In the genomic region with DNA sequence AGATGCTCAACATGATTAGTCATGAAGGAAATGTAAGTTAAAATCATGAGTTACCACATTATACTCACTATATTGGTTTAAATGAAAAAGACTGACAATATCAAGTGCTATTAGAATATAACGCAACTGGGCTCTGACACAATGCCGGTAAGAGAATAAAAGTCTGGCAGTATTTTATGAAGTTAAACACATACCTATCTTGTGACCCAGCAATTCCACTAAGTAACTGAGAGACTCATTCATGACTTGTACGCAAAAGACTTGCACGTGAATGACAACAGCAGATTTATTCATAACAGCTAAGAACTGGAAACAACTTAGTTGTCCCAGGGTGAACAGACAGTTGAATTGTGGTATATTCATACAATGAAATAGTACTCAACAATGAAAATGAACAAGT, we compare ENCODE assay signal across 14 cellular contexts.
A peak's percentile ranks its signal among the peaks of the same experiment; 100 is the strongest.
DNase-seq lines count a peak whose midpoint lies in the region; ATAC-seq and TF ChIP-seq lines count a peak whose summit lies in the region.
"Had no signal": no experiment of that assay in that cellular context is flagged by ENCODE, and none has a peak within 500 bp of the region (broad histone marks: within the 10 kb centered on the region; RNA-seq: fewer than 3 reads in every experiment).

No MANE protein-coding gene starts in this region.

- H3K36me3 ChIP-seq in PC-3 (ENCODE audit: low read depth, low read length) (no peaks in the 10 kb centered on the region), skeletal muscle satellite cell (ENCODE audit: insufficient read depth, low read length) (no peaks in the 10 kb centered on the region), esophagus squamous epithelium (no peaks in the 10 kb centered on the region)

- H3K27me3 ChIP-seq in PC-3 (ENCODE audit: low read length) (no peaks in the 10 kb centered on the region), skeletal muscle satellite cell (ENCODE audit: control insufficient read depth, insufficient read depth, low read length) (no peaks in the 10 kb centered on the region), esophagus squamous epithelium (no peaks in the 10 kb centered on the region)

- no peak for TF ChIP-seq POLR2A in esophagus squamous epithelium (IDR thresholded peaks at IDR 0.05)

- H3K79me2 ChIP-seq in PC-3 (ENCODE audit: low read length) = no peaks in the 10 kb centered on the region

- WGBS in esophagus squamous epithelium, 2 donors = 41 to 44% methylated on average over 4 of the region's 4 CpGs

- CTCF ChIA-PET in PC-3 (lab: Charles Lee) = no interaction called here

- peaks cover 25% of the 10 kb centered on the region for H3K4me1 ChIP-seq in PC-3 (ENCODE audit: insufficient read depth, low read length)
- peaks cover 12% of the 10 kb centered on the region for H3K4me1 ChIP-seq in skeletal muscle satellite cell (ENCODE audit: control insufficient read depth, insufficient read depth, low read length)
- no peaks in the 10 kb centered on the region for H3K4me1 ChIP-seq in esophagus squamous epithelium

- H3K4me2 ChIP-seq in PC-3 (ENCODE audit: low read length) (peak overlapping the region; percentile 83), skeletal muscle satellite cell (ENCODE audit: low read length) (peak overlapping the region; percentile 7)

- no peaks in the 10 kb centered on the region for H3K9me3 ChIP-seq in PC-3 (ENCODE audit: low read length)
- H3K9me3 ChIP-seq in skeletal muscle satellite cell (replicated peaks; ENCODE audit: low read length) = no peaks in the 10 kb centered on the region
- H3K9me3 ChIP-seq in esophagus squamous epithelium = no peaks in the 10 kb centered on the region

- H3F3A ChIP-seq in PC-3 (ENCODE audit: low read length, unreplicated experiment) = peaks cover 11% of the 10 kb centered on the region

- H2AFZ ChIP-seq in PC-3 (ENCODE audit: low read length) = no peak overlapping the region

- no peaks in the 10 kb centered on the region for H4K20me1 ChIP-seq in PC-3 (ENCODE audit: low read length)

- H3K9ac ChIP-seq in PC-3 (ENCODE audit: low read length) (peak overlapping the region; percentile 58), skeletal muscle satellite cell (ENCODE audit: low read depth, low read length) (peak overlapping the region; percentile 40)

- H3K27ac ChIP-seq in PC-3 (ENCODE audit: low read length) (peak overlapping the region; percentile 94), esophagus squamous epithelium (no peak overlapping the region)

- no TSS peak for BruUV-seq in PC-3 (replicated peaks; lab: Mats Ljungman, UMichigan)

- H3K4me3 ChIP-seq in PC-3 (ENCODE audit: low read length) (peak overlapping the region; percentile 48; the same call in 1 of the 2 replicates), skeletal muscle satellite cell (ENCODE audit: low read length) (no peak overlapping the region), esophagus squamous epithelium (no peak overlapping the region)

- peak; percentile 70 for ATAC-seq in PC-3
- ATAC-seq in esophagus mucosa = peak; percentile 32
- no peak for ATAC-seq in HG03095 (IDR thresholded peaks at IDR 0.05; ENCODE audit: unreplicated experiment)
- ATAC-seq: left cardiac atrium had no signal

- POLR2A ChIA-PET in PC-3 (lab: Charles Lee; ENCODE audit: unreplicated experiment) = no interaction called here

- TF ChIP-seq CTCF in PC-3 (conservative IDR thresholded peaks at IDR 0.05; ENCODE audit: low read depth, low read length) (no peak), esophagus squamous epithelium (IDR thresholded peaks at IDR 0.05) (no peak)

- H3K9me2 ChIP-seq in PC-3 (replicated peaks; ENCODE audit: low read length) = no peaks in the 10 kb centered on the region

- intact Hi-C loops in PC-3 (cut with micrococcal nuclease) (loop anchor here (5.0 kb wide), 1 partner anchor 102 kb away; no protein-coding TSS in a partner anchor), esophagus squamous epithelium (cut with DNase I) (no loop called here)

- DNase-seq in ELR (ENCODE audit: low read depth) (peak; percentile 95), PC-3 (peak; percentile 84), T-helper 1 cell (no peak), esophagus squamous epithelium (lab: John Stamatoyannopoulos, UW) (no peak)
- DNase-seq: activated CD4-positive, alpha-beta T cell treated with anti-CD3 and anti-CD28 coated beads, Interleukin-2, amount 10 ng/mL, durations not matched to agents 7 days and 5 days; activated T-cell treated with anti-CD3 and anti-CD28 coated beads, Interleukin-2, amount 50 U/mL, for 24 hours; left cardiac atrium; NCI-H2029; NCI-H748 treated with DMSO at 0.1 percent for 48 hours; small intestine; stimulated activated naive CD4-positive, alpha-beta T cell had no signal

Comparison
In these comparisons a context has a peak if more than half of its experiments do, and no peak if none do; other contexts are left out.
1. DNase-seq: peak in ELR (single experiment) and PC-3 (single experiment); none in T-helper 1 cell (0 of 5) and esophagus squamous epithelium (single experiment).